ENCODE assay signal across 8 cellular contexts in genomic region chr11:65695459-65696241, GRCh38. TPM values are rescaled to one million over a fixed set of nuclear protein-coding genes. Genes with fewer than 3 reads are reported as not detected.
DNase-seq lines count a peak whose midpoint lies in the region; ATAC-seq, FAIRE-seq and TF ChIP-seq lines count a peak whose summit lies in the region.
"Had no signal": no experiment of that assay in that cellular context is flagged by ENCODE, and none has a peak within 500 bp of the region (broad histone marks: within the 10 kb centered on the region; RNA-seq: fewer than 3 reads in every experiment).

No MANE protein-coding gene starts in this region.

- peaks cover 26 to 35% of the 10 kb centered on the region in 2 donors for H3K4me1 ChIP-seq in thyroid gland
- H3K4me1 ChIP-seq: neural progenitor cell had no signal

- peak overlapping the region; percentile 37 to 65 (median 39) for H3K27ac ChIP-seq in thyroid gland
- H3K27ac ChIP-seq: neural progenitor cell had no signal

- intact Hi-C loops in left ventricle myocardium superior (cut with micrococcal nuclease), result no loop called here
- intact Hi-C loops in thyroid gland (cut with DNase I), result no loop called here

- WGBS in thyroid gland, 2 donors, result 34 to 42% methylated on average over 12 of the region's 12 CpGs

- H3K36me3 ChIP-seq in thyroid gland, result no peaks in the 10 kb centered on the region
- H3K36me3 ChIP-seq: neural progenitor cell had no signal

- ATAC-seq in left ventricle myocardium superior (peak; percentile 54), GM18502 (IDR thresholded peaks at IDR 0.05; ENCODE audit: poor library complexity, unreplicated experiment) (no peak)

- no peak overlapping the region for H3K4me3 ChIP-seq in thyroid gland (replicated peaks in 1 of 3)
- H3K4me3 ChIP-seq: neural progenitor cell had no signal

- FAIRE-seq in D721Med (lab: Jason Lieb, UNC), result no peak

- DNase-seq in NCI-H1417 treated with DMSO at 0.1 percent for 48 hours (lab: John Stamatoyannopoulos, UW), result peak; percentile 49
- peak; percentile 62 to 67 for DNase-seq in SHP77 (lab: John Stamatoyannopoulos, UW)
- no peak for DNase-seq in left ventricle myocardium superior
- DNase-seq in thyroid gland, result peak; percentile 90 to 92
- no peak for DNase-seq in D721Med (ENCODE audit: insufficient read length, low spot score)
- no peak for DNase-seq in amniotic stem cell (lab: John Stamatoyannopoulos, UW)

- no peaks in the 10 kb centered on the region for H3K9me3 ChIP-seq in thyroid gland

- TF ChIP-seq POLR2A in thyroid gland (IDR thresholded peaks at IDR 0.05), result no peak

- no peaks in the 10 kb centered on the region for H3K27me3 ChIP-seq in thyroid gland

- TF ChIP-seq CTCF in thyroid gland (IDR thresholded peaks at IDR 0.05) (no peak), D721Med (IDR thresholded peaks at IDR 0.05; ENCODE audit: insufficient read depth, missing control alignments) (no peak)

RNA-seq across cellular contexts. Expression of gene KAT5, which starts 16.4 kb away (rescaled TPM):
- 50.1 TPM for total RNA-seq in left ventricle myocardium superior
- total RNA-seq in thyroid gland, result 100 to 1,000 TPM in 1 of 4 donors, 10 to 100 TPM in 3; 78.5 to 114 (median 81.1) TPM

RNA-seq across cellular contexts. Expression of gene RNASEH2C, which starts 24.9 kb away (rescaled TPM):
- total RNA-seq in left ventricle myocardium superior (42.4 TPM), thyroid gland (100 to 1,000 TPM in 3 of 4 donors, 10 to 100 TPM in 1; 48.8 to 135 (median 118) TPM)

RNA-seq across cellular contexts. Expression of gene RELA, which starts 32.9 kb away (rescaled TPM):
- total RNA-seq in left ventricle myocardium superior (40.1 TPM), thyroid gland (10 to 100 TPM; 40.3 to 55.8 (median 48.7) TPM)

RNA-seq across cellular contexts. Expression of gene SIPA1, which starts 57.7 kb away (rescaled TPM):
- total RNA-seq in left ventricle myocardium superior (32.0 TPM), thyroid gland (10 to 100 TPM; 19.2 to 40.6 (median 32.7) TPM)

Comparison
In these comparisons a context has a peak if more than half of its experiments do, and no peak if none do; other contexts are left out.
1. DNase-seq: peak in NCI-H1417 treated with DMSO at 0.1 percent for 48 hours (single experiment), SHP77 (2 of 2) and thyroid gland (2 of 2); none in left ventricle myocardium superior (single experiment), D721Med (single experiment) and amniotic stem cell (single experiment).